ENCODE assay signal across 33 cellular contexts in the genomic region with DNA sequence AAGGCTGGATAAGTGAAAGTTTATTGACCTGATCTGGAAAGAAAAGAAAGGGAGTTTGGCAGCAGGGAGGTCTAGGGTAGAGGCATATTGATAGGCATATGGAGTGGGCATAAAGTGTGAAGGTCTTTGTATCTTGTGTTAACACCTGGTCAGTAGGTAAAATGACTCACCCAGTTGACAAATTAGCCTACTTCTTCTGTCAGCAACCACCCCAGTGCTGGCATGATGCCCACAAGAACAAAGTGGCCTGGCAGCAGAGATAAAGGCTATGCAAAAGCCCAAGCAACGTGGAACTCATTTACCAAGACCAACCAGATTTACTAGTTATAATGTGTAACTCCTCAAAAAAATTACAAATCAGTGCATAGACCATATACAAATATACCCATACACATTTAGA. TPM values are rescaled to one million over a fixed set of nuclear protein-coding genes. Genes with fewer than 3 reads are reported as not detected.
DNase-seq lines count a peak whose midpoint lies in the region; ATAC-seq and TF ChIP-seq lines count a peak whose summit lies in the region.
"Had no signal": no experiment of that assay in that cellular context is flagged by ENCODE, and none has a peak within 500 bp of the region (broad histone marks: within the 10 kb centered on the region; RNA-seq: fewer than 3 reads in every experiment).

No MANE protein-coding gene starts in this region.

- H4K8ac ChIP-seq in mesendoderm (ENCODE audit: low read depth, low read length), result no peak overlapping the region

- no peaks in the 10 kb centered on the region for H3K36me3 ChIP-seq in mammary epithelial cell (ENCODE audit: insufficient read depth, low read length)
- no peaks in the 10 kb centered on the region for H3K36me3 ChIP-seq in mesendoderm (ENCODE audit: control insufficient read depth, insufficient read depth, low read length)
- H3K36me3 ChIP-seq: left lung, ovary, right atrium auricular region, spleen, thoracic aorta had no signal

- H3K23ac ChIP-seq in mesendoderm (ENCODE audit: low read length), result no peak overlapping the region

- H3K27ac ChIP-seq in mammary epithelial cell (ENCODE audit: insufficient read depth, low read depth, low read length), result no peak overlapping the region
- no peak overlapping the region for H3K27ac ChIP-seq in mesendoderm (ENCODE audit: low read depth, low read length)
- H3K27ac ChIP-seq: C4-2B, left lung, ovary, right atrium auricular region, spleen, thoracic aorta had no signal

- no peak overlapping the region for H2BK15ac ChIP-seq in mesendoderm (replicated peaks; ENCODE audit: low read depth)

- H3K27me3 ChIP-seq in mammary epithelial cell (ENCODE audit: insufficient read depth, low read length), result no peaks in the 10 kb centered on the region
- no peaks in the 10 kb centered on the region for H3K27me3 ChIP-seq in mesendoderm (ENCODE audit: insufficient read depth, low read length, poor library complexity)
- H3K27me3 ChIP-seq: left lung, ovary, right atrium auricular region had no signal

- no peak overlapping the region for H2BK120ac ChIP-seq in mesendoderm (ENCODE audit: low read depth, low read length)

- no peak overlapping the region for H3K18ac ChIP-seq in mesendoderm (ENCODE audit: low read length)

- H2AK5ac ChIP-seq in mesendoderm (ENCODE audit: low read length), result no peak overlapping the region

- H3K4me1 ChIP-seq in mammary epithelial cell (ENCODE audit: insufficient read depth, low read length) (peaks cover 5% of the 10 kb centered on the region), mesendoderm (ENCODE audit: control insufficient read depth, low read depth, low read length) (no peaks in the 10 kb centered on the region)
- H3K4me1 ChIP-seq: left lung, right atrium auricular region, spleen had no signal

- no peaks in the 10 kb centered on the region for H3K4me1 Mint-ChIP-seq in activated T-helper 17 cell treated with anti-CD3 and anti-CD28 coated beads, Interleukin-2, amount 50 U/mL, for 72 hours
- H3K4me1 Mint-ChIP-seq: activated naive CD8-positive, alpha-beta T cell treated with anti-CD3 and anti-CD28 coated beads, Interleukin-2, amount 50 U/mL, for 24 hours; mesothelial cell of epicardium; nephron; T-cell had no signal

- H3K56ac ChIP-seq in mesendoderm (ENCODE audit: low read length), result no peak overlapping the region

- H2BK5ac ChIP-seq in mesendoderm (ENCODE audit: low read length), result no peak overlapping the region

- DNase-seq in DMS53 (lab: John Stamatoyannopoulos, UW) (peak; percentile 88), LoVo (ENCODE audit: low spot score) (peak; percentile 2), mammary epithelial cell (peak; percentile 70), mucosa of gallbladder (ENCODE audit: low spot score) (peak; percentile 82), mesendoderm (no peak), EL (no peak)
- DNase-seq in stimulated activated CD4-positive, alpha-beta T cell treated with anti-CD3 and anti-CD28 coated beads, Interleukin-4, amount 100 ng/mL, for 1 hour, result no peak
- DNase-seq: activated CD4-positive, alpha-beta T cell treated with anti-CD3 and anti-CD28 coated beads for 4 hours; activated CD8-positive, alpha-beta memory T cell treated with anti-CD3 and anti-CD28 coated beads for 24 hours; activated gamma-delta T cell treated with Interleukin-2 at 50 U/mL for 16 hours; activated naive CD8-positive, alpha-beta T cell treated with anti-CD3 and anti-CD28 coated beads, Interleukin-2, amount 50 U/mL, for 24 hours; activated T-cell treated with anti-CD3 and anti-CD28 coated beads, Interleukin-2, amount 50 U/mL, for 1 hour; effector CD4-positive, alpha-beta T cell; foreskin melanocyte; HFFc6; left lung; NCI-H1092; NCI-H187; NCI-H2227 treated with DMSO at 0.1 percent for 48 hours; ovary; spleen; stimulated activated CD4-positive, alpha-beta T cell treated with anti-CD3 and anti-CD28 coated beads, Interleukin-4, amount 100 ng/mL, for 24 hours; stimulated activated naive B cell treated with anti-CD40 and anti-IgM and Interleukin-4, amounts not matched to agents 10 μg/mL and 1 μg/mL and 100 μg/mL, for 72 hours; T-cell had no signal

- ATAC-seq in activated T-helper 17 cell treated with anti-CD3 and anti-CD28 coated beads, Interleukin-2, amount 50 U/mL, for 72 hours (replicated peaks), result no peak
- ATAC-seq: activated naive CD8-positive, alpha-beta T cell treated with anti-CD3 and anti-CD28 coated beads, Interleukin-2, amount 50 U/mL, for 24 hours; esophagus mucosa; left lung; stimulated activated naive B cell treated with anti-CD40 and anti-IgM and Interleukin-4, amounts not matched to agents 10 μg/mL and 1 μg/mL and 100 μg/mL, for 72 hours; T-cell had no signal

- H3K27ac Mint-ChIP-seq in activated T-helper 17 cell treated with anti-CD3 and anti-CD28 coated beads, Interleukin-2, amount 50 U/mL, for 72 hours, result no peak overlapping the region
- H3K27ac Mint-ChIP-seq: activated naive CD8-positive, alpha-beta T cell treated with anti-CD3 and anti-CD28 coated beads, Interleukin-2, amount 50 U/mL, for 24 hours; HFFc6; mesothelial cell of epicardium; nephron; stimulated activated naive B cell treated with anti-CD40 and anti-IgM and Interleukin-4, amounts not matched to agents 10 μg/mL and 1 μg/mL and 100 μg/mL, for 72 hours; T-cell had no signal

- intact Hi-C loops in mammary epithelial cell (cut with micrococcal nuclease), result no loop called here

- BruUV-seq in mammary epithelial cell (replicated peaks; lab: Mats Ljungman, UMichigan), result no TSS peak

- H3K9ac ChIP-seq in mammary epithelial cell (ENCODE audit: insufficient read depth, low read length) (no peak overlapping the region), mesendoderm (ENCODE audit: low read length) (no peak overlapping the region)

- CTCF ChIA-PET in mammary epithelial cell (lab: Charles Lee; ENCODE audit: low non-redundant PET), result no interaction called here

- no peak for TF ChIP-seq CTCF in mammary epithelial cell (conservative IDR thresholded peaks at IDR 0.05 in 1 of 2, IDR thresholded peaks at IDR 0.05 in 1 of 2; ENCODE audit: extremely low read depth in 1 of 2, insufficient read depth in 1 of 2, low read depth in 1 of 2, low read length in 2 of 2)

- H3K79me2 ChIP-seq in mammary epithelial cell (ENCODE audit: insufficient read depth, low read length) (no peaks in the 10 kb centered on the region), mesendoderm (ENCODE audit: control insufficient read depth, insufficient read depth, low read length) (no peaks in the 10 kb centered on the region)

- no peaks in the 10 kb centered on the region for H4K20me1 ChIP-seq in mammary epithelial cell (ENCODE audit: insufficient read depth, low read length)

- H3K4me2 ChIP-seq in mammary epithelial cell (ENCODE audit: insufficient read depth, low read depth, low read length), result no peak overlapping the region
- no peak overlapping the region for H3K4me2 ChIP-seq in mesendoderm (ENCODE audit: low read length)

- peaks cover 37% of the 10 kb centered on the region for H3K27me3 Mint-ChIP-seq in activated T-helper 17 cell treated with anti-CD3 and anti-CD28 coated beads, Interleukin-2, amount 50 U/mL, for 72 hours

- dilution Hi-C loops in mammary epithelial cell (cut with HindIII; ENCODE audit: low sequenced_read_pairs), result no loop called here

- no peaks in the 10 kb centered on the region for H3K79me1 ChIP-seq in mesendoderm (ENCODE audit: low read length)

- no peak overlapping the region for H4K5ac ChIP-seq in mesendoderm (ENCODE audit: low read length)

- in situ Hi-C loops in mammary epithelial cell (cut with MboI; ENCODE audit: low sequenced_read_pairs in 2 of 2), result no loop called here

- no peak overlapping the region for H2AFZ ChIP-seq in mammary epithelial cell (ENCODE audit: low read depth, low read length)

- no peak overlapping the region for H3K4me3 Mint-ChIP-seq in activated T-helper 17 cell treated with anti-CD3 and anti-CD28 coated beads, Interleukin-2, amount 50 U/mL, for 72 hours
- H3K4me3 Mint-ChIP-seq: activated naive CD8-positive, alpha-beta T cell treated with anti-CD3 and anti-CD28 coated beads, Interleukin-2, amount 50 U/mL, for 24 hours; HFFc6; mesothelial cell of epicardium; nephron; stimulated activated naive B cell treated with anti-CD40 and anti-IgM and Interleukin-4, amounts not matched to agents 10 μg/mL and 1 μg/mL and 100 μg/mL, for 72 hours; T-cell had no signal

- no peaks in the 10 kb centered on the region for H3K9me3 ChIP-seq in mammary epithelial cell (replicated peaks; ENCODE audit: insufficient read depth, low read length)
- H3K9me3 ChIP-seq: left lung, ovary, right atrium auricular region, thoracic aorta had no signal

- H3K4ac ChIP-seq in mesendoderm (ENCODE audit: low read depth, low read length), result no peak overlapping the region

- no peaks in the 10 kb centered on the region for H3K9me3 Mint-ChIP-seq in activated T-helper 17 cell treated with anti-CD3 and anti-CD28 coated beads, Interleukin-2, amount 50 U/mL, for 72 hours
- H3K9me3 Mint-ChIP-seq: nephron had no signal

- WGBS in mammary epithelial cell (ENCODE audit: low coverage, missing lambda C conversion rate), result 29% methylated on average over 1 of the region's 1 CpG
- WGBS in mesendoderm (ENCODE audit: extremely low coverage, insufficient coverage, low lambda C conversion rate), result no CpG with 5 or more reads among the region's 1 CpG

- H3K4me3 ChIP-seq in mammary epithelial cell (replicated peaks in 1 of 3; ENCODE audit: insufficient read depth in 1 of 3, low read depth in 2 of 3, low read length in 3 of 3), result no peak overlapping the region
- H3K4me3 ChIP-seq in mesendoderm (ENCODE audit: low read length), result no peak overlapping the region
- H3K4me3 ChIP-seq: left lung, ovary, right atrium auricular region, spleen, thoracic aorta had no signal

- no peaks in the 10 kb centered on the region for H3K36me3 Mint-ChIP-seq in activated T-helper 17 cell treated with anti-CD3 and anti-CD28 coated beads, Interleukin-2, amount 50 U/mL, for 72 hours (ENCODE audit: low read depth)
- H3K36me3 Mint-ChIP-seq: mesothelial cell of epicardium; stimulated activated naive B cell treated with anti-CD40 and anti-IgM and Interleukin-4, amounts not matched to agents 10 μg/mL and 1 μg/mL and 100 μg/mL, for 72 hours; T-cell had no signal

RNA-seq across cellular contexts. Expression of gene OR10A3, which starts 4.9 kb away (rescaled TPM):
- total RNA-seq in mammary epithelial cell (under 1 TPM in 1 of 2 donors, not detected in 1; 0.17 TPM), mucosa of gallbladder (not detected)
- polyA plus RNA-seq in mammary epithelial cell, result not detected
- not detected for polyA minus RNA-seq in mammary epithelial cell
- polyA plus RNA-seq in mesendoderm (2013, experiment 1 of 2), result not detected
- not detected for polyA plus RNA-seq in mesendoderm (2013, experiment 2 of 2)
- not detected for total RNA-seq in activated T-helper 17 cell treated with anti-CD3 and anti-CD28 coated beads, Interleukin-2, amount 50 U/mL, for 72 hours
- total RNA-seq: cerebellum, esophagus mucosa, HT1080, left lung, mesothelial cell of epicardium, ovary, right atrium auricular region, spleen, T-cell, thoracic aorta had no signal
- polyA plus RNA-seq: ovary, spleen had no signal

RNA-seq across cellular contexts. Expression of gene OR10A6, which starts 5.5 kb away (rescaled TPM):
- total RNA-seq in mammary epithelial cell, result not detected
- polyA plus RNA-seq in mammary epithelial cell, result 0.02 TPM
- polyA minus RNA-seq in mammary epithelial cell, result not detected
- total RNA-seq in mucosa of gallbladder, result not detected
- not detected for polyA plus RNA-seq in mesendoderm (2013, experiment 1 of 2)
- not detected for polyA plus RNA-seq in mesendoderm (2013, experiment 2 of 2)
- total RNA-seq in activated T-helper 17 cell treated with anti-CD3 and anti-CD28 coated beads, Interleukin-2, amount 50 U/mL, for 72 hours, result not detected
- total RNA-seq: cerebellum, esophagus mucosa, left lung, mesothelial cell of epicardium, ovary, right atrium auricular region, spleen, T-cell, thoracic aorta had no signal
- polyA plus RNA-seq: ovary, spleen had no signal

RNA-seq across cellular contexts. Expression of gene NLRP10, which starts 28.6 kb away (rescaled TPM):
- total RNA-seq in mammary epithelial cell, result 10 to 100 TPM in 1 of 2 donors, 1 to 10 TPM in 1; 9.2 to 18.0 TPM
- 4.9 TPM for polyA plus RNA-seq in mammary epithelial cell
- polyA minus RNA-seq in mammary epithelial cell, result 27.5 TPM
- not detected for total RNA-seq in mucosa of gallbladder
- polyA plus RNA-seq in mesendoderm (2013, experiment 1 of 2), result 0.04 TPM
- 0.04 TPM for polyA plus RNA-seq in mesendoderm (2013, experiment 2 of 2)
- total RNA-seq in activated T-helper 17 cell treated with anti-CD3 and anti-CD28 coated beads, Interleukin-2, amount 50 U/mL, for 72 hours, result not detected
- total RNA-seq: cerebellum, esophagus mucosa, left lung, mesothelial cell of epicardium, ovary, right atrium auricular region, spleen, T-cell had no signal
- polyA plus RNA-seq: ovary, spleen had no signal

RNA-seq across cellular contexts. Expression of gene EIF3F, which starts 50.5 kb away (rescaled TPM):
- total RNA-seq in mammary epithelial cell (100 to 1,000 TPM; 234 to 399 TPM), mucosa of gallbladder (251 TPM)
- 247 TPM for polyA plus RNA-seq in mammary epithelial cell
- 345 TPM for polyA minus RNA-seq in mammary epithelial cell
- 498 TPM for polyA plus RNA-seq in mesendoderm (2013, experiment 1 of 2)
- polyA plus RNA-seq in mesendoderm (2013, experiment 2 of 2), result 521 TPM
- 100 to 1,000 TPM; 320 to 342 TPM for total RNA-seq in activated T-helper 17 cell treated with anti-CD3 and anti-CD28 coated beads, Interleukin-2, amount 50 U/mL, for 72 hours

Comparison
In these comparisons a context has a peak if more than half of its experiments do, and no peak if none do; other contexts are left out.
1. DNase-seq: peak in DMS53 (single experiment), LoVo (single experiment), mammary epithelial cell (single experiment) and mucosa of gallbladder (single experiment); none in stimulated activated CD4-positive, alpha-beta T cell treated with anti-CD3 and anti-CD28 coated beads, Interleukin-4, amount 100 ng/mL, for 1 hour (single experiment), mesendoderm (single experiment) and EL (single experiment).
2. RNA of gene NLRP10, which starts 28.6 kb away (total RNA-seq): 9.2 to 18.0 TPM in mammary epithelial cell; not detected in mucosa of gallbladder (single experiment) and not detected in activated T-helper 17 cell treated with anti-CD3 and anti-CD28 coated beads, Interleukin-2, amount 50 U/mL, for 72 hours; every median in the first group is over 10 times any median in the second.